In the genomic region with DNA sequence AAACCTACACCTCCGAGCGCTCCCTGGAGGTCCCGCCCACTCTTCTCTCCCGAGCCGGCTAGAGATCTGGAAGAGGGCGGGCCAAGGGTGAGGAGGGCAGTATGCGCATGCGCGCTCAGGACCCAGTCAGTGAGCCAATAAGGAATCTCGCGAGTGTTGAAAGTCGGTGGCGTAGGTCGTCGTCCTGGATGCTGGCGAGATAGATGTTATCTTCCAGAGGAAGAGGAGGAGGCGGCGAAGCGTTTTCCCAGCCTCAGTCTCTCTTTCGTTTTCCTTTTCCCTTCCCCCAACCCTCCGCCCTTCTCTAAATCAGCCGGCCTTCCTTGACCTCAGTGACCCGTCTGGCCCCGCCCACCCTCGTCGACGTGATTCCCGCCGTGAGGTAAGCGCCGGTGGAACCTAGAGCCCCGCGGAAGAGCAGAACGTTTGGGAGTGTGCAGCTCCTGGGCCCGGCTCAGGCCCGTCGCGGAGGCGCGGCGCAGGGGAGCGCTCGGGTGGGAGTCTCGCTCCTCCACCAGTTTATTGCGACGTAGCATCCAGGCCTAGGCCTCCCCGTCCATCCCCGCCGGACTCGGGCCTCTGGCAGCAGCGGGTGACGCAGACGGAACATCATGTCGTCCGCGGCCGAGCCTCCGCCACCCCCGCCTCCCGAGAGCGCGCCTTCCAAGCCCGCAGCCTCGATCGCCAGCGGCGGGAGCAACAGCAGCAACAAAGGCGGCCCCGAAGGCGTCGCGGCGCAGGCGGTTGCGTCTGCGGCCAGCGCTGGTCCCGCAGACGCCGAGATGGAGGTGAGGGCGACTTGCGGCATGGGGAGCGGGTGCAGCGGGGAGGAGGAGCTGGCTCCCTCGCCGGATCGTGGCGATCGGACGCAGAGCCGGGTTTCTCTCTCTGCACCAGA, we compare ENCODE assay signal across 1 cellular context.
TF ChIP-seq lines count a peak whose summit lies in the region.

A gene with protein sequence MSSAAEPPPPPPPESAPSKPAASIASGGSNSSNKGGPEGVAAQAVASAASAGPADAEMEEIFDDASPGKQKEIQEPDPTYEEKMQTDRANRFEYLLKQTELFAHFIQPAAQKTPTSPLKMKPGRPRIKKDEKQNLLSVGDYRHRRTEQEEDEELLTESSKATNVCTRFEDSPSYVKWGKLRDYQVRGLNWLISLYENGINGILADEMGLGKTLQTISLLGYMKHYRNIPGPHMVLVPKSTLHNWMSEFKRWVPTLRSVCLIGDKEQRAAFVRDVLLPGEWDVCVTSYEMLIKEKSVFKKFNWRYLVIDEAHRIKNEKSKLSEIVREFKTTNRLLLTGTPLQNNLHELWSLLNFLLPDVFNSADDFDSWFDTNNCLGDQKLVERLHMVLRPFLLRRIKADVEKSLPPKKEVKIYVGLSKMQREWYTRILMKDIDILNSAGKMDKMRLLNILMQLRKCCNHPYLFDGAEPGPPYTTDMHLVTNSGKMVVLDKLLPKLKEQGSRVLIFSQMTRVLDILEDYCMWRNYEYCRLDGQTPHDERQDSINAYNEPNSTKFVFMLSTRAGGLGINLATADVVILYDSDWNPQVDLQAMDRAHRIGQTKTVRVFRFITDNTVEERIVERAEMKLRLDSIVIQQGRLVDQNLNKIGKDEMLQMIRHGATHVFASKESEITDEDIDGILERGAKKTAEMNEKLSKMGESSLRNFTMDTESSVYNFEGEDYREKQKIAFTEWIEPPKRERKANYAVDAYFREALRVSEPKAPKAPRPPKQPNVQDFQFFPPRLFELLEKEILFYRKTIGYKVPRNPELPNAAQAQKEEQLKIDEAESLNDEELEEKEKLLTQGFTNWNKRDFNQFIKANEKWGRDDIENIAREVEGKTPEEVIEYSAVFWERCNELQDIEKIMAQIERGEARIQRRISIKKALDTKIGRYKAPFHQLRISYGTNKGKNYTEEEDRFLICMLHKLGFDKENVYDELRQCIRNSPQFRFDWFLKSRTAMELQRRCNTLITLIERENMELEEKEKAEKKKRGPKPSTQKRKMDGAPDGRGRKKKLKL (plus strand): TSS at position 389 of the 898 bp plus-strand sequence. CDS start 223 bp downstream, at position 612.

TF ChIP-seq in HepG2, 621 proteins besides CTCF, POLR2A, EP300 and RAD21 (continued from another document and continues in another):
- TF ChIP-seq, protein P1, sequence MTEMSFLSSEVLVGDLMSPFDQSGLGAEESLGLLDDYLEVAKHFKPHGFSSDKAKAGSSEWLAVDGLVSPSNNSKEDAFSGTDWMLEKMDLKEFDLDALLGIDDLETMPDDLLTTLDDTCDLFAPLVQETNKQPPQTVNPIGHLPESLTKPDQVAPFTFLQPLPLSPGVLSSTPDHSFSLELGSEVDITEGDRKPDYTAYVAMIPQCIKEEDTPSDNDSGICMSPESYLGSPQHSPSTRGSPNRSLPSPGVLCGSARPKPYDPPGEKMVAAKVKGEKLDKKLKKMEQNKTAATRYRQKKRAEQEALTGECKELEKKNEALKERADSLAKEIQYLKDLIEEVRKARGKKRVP (CRISPR knock-in tag; IDR thresholded peaks at IDR 0.05), result no peak
- TF ChIP-seq ZKSCAN8 (CRISPR knock-in tag; IDR thresholded peaks at IDR 0.05; ENCODE audit: borderline replicate concordance) (no peak), RCOR2 (CRISPR knock-in tag; IDR thresholded peaks at IDR 0.05) (0 out of 2 replicates have a peak, but pooled peaks have one; percentile 21), ESRRA (CRISPR knock-in tag; IDR thresholded peaks at IDR 0.05; ENCODE audit: low read depth) (no peak), NFYB (CRISPR knock-in tag; IDR thresholded peaks at IDR 0.05) (peak; percentile 42; the same call in 1 of the 2 replicates), SMAD9 (CRISPR knock-in tag; IDR thresholded peaks at IDR 0.05) (no peak; the same call in 1 of the 2 replicates), ZNF20 (CRISPR knock-in tag; IDR thresholded peaks at IDR 0.05) (no peak), RFX1 (IDR thresholded peaks at IDR 0.05) (no peak), NFE2L1 (CRISPR knock-in tag; IDR thresholded peaks at IDR 0.05; ENCODE audit: borderline replicate concordance) (no peak), ZFP62 (CRISPR knock-in tag; IDR thresholded peaks at IDR 0.05) (no peak), HNRNPL (IDR thresholded peaks at IDR 0.05; ENCODE audit: low read depth, low read length) (0 out of 2 replicates have a peak, but pooled peaks have one; percentile 34), POGZ (CRISPR knock-in tag; IDR thresholded peaks at IDR 0.05) (peak; percentile 61; the same call in 1 of the 2 replicates), NFE2L2 (IDR thresholded peaks at IDR 0.05; ENCODE audit: low read length) (no peak), ZSCAN20 (CRISPR knock-in tag; IDR thresholded peaks at IDR 0.05; ENCODE audit: borderline replicate concordance) (no peak), NR2F2 (IDR thresholded peaks at IDR 0.05; ENCODE audit: borderline replicate concordance, low read depth) (peak; percentile 66; the same call in 1 of the 2 replicates), NR0B2 (CRISPR knock-in tag; IDR thresholded peaks at IDR 0.05) (no peak; the same call in 1 of the 2 replicates), TCF7 (IDR thresholded peaks at IDR 0.05; ENCODE audit: low read depth) (no peak), SALL1 (CRISPR knock-in tag; IDR thresholded peaks at IDR 0.05) (peak; percentile 44), FOSL1 (CRISPR knock-in tag; IDR thresholded peaks at IDR 0.05; ENCODE audit: borderline replicate concordance) (0 out of 2 replicates have a peak, but pooled peaks have one; percentile 24), ATM (IDR thresholded peaks at IDR 0.05; ENCODE audit: borderline replicate concordance) (no peak), KLF12 (CRISPR knock-in tag; IDR thresholded peaks at IDR 0.05; ENCODE audit: borderline replicate concordance) (peak; percentile 31), ZNF7 (CRISPR knock-in tag; IDR thresholded peaks at IDR 0.05) (no peak), ZNF431 (CRISPR knock-in tag; IDR thresholded peaks at IDR 0.05; ENCODE audit: borderline replicate concordance, low read depth) (0 out of 2 replicates have a peak, but pooled peaks have one; percentile 40), ZNF18 (CRISPR knock-in tag; IDR thresholded peaks at IDR 0.05; ENCODE audit: insufficient replicate concordance) (no peak), YEATS4 (CRISPR knock-in tag; IDR thresholded peaks at IDR 0.05; ENCODE audit: borderline replicate concordance) (peak; percentile 86), RFXANK (CRISPR knock-in tag; IDR thresholded peaks at IDR 0.05) (no peak), TMF1 (CRISPR knock-in tag; IDR thresholded peaks at IDR 0.05; ENCODE audit: low read depth) (peak; percentile 55; the same call in 1 of the 2 replicates), ATF1 (CRISPR knock-in tag; IDR thresholded peaks at IDR 0.05) (peak; percentile 61), SAFB2 (CRISPR knock-in tag; IDR thresholded peaks at IDR 0.05; ENCODE audit: borderline replicate concordance, low read depth) (peak; percentile 85; the same call in 1 of the 2 replicates), DZIP1 (CRISPR knock-in tag; IDR thresholded peaks at IDR 0.05) (no peak), AKAP8 (CRISPR knock-in tag; IDR thresholded peaks at IDR 0.05) (peak; percentile 60; the same call in 1 of the 2 replicates), ZNF781 (CRISPR knock-in tag; IDR thresholded peaks at IDR 0.05; ENCODE audit: borderline replicate concordance, not compliant biosample characterization) (peak; percentile 70), ZNF816 (CRISPR knock-in tag; IDR thresholded peaks at IDR 0.05; ENCODE audit: borderline replicate concordance) (peak; percentile 90; the same call in 1 of the 2 replicates), RFXAP (CRISPR knock-in tag; IDR thresholded peaks at IDR 0.05; ENCODE audit: borderline replicate concordance) (no peak; the same call in 1 of the 2 replicates)
- TF ChIP-seq, protein P2, sequence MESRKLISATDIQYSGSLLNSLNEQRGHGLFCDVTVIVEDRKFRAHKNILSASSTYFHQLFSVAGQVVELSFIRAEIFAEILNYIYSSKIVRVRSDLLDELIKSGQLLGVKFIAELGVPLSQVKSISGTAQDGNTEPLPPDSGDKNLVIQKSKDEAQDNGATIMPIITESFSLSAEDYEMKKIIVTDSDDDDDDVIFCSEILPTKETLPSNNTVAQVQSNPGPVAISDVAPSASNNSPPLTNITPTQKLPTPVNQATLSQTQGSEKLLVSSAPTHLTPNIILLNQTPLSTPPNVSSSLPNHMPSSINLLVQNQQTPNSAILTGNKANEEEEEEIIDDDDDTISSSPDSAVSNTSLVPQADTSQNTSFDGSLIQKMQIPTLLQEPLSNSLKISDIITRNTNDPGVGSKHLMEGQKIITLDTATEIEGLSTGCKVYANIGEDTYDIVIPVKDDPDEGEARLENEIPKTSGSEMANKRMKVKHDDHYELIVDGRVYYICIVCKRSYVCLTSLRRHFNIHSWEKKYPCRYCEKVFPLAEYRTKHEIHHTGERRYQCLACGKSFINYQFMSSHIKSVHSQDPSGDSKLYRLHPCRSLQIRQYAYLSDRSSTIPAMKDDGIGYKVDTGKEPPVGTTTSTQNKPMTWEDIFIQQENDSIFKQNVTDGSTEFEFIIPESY (CRISPR knock-in tag; IDR thresholded peaks at IDR 0.05), result no peak
- TF ChIP-seq, protein P3, sequence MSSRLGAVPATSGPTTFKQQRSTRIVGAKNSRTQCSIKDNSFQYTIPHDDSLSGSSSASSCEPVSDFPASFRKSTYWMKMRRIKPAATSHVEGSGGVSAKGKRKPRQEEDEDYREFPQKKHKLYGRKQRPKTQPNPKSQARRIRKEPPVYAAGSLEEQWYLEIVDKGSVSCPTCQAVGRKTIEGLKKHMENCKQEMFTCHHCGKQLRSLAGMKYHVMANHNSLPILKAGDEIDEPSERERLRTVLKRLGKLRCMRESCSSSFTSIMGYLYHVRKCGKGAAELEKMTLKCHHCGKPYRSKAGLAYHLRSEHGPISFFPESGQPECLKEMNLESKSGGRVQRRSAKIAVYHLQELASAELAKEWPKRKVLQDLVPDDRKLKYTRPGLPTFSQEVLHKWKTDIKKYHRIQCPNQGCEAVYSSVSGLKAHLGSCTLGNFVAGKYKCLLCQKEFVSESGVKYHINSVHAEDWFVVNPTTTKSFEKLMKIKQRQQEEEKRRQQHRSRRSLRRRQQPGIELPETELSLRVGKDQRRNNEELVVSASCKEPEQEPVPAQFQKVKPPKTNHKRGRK (CRISPR knock-in tag; IDR thresholded peaks at IDR 0.05), result no peak
- TF ChIP-seq, protein P4, sequence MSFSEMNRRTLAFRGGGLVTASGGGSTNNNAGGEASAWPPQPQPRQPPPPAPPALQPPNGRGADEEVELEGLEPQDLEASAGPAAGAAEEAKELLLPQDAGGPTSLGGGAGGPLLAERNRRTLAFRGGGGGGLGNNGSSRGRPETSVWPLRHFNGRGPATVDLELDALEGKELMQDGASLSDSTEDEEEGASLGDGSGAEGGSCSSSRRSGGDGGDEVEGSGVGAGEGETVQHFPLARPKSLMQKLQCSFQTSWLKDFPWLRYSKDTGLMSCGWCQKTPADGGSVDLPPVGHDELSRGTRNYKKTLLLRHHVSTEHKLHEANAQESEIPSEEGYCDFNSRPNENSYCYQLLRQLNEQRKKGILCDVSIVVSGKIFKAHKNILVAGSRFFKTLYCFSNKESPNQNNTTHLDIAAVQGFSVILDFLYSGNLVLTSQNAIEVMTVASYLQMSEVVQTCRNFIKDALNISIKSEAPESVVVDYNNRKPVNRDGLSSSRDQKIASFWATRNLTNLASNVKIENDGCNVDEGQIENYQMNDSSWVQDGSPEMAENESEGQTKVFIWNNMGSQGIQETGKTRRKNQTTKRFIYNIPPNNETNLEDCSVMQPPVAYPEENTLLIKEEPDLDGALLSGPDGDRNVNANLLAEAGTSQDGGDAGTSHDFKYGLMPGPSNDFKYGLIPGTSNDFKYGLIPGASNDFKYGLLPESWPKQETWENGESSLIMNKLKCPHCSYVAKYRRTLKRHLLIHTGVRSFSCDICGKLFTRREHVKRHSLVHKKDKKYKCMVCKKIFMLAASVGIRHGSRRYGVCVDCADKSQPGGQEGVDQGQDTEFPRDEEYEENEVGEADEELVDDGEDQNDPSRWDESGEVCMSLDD (CRISPR knock-in tag; IDR thresholded peaks at IDR 0.05; ENCODE audit: borderline replicate concordance), result no peak
- TF ChIP-seq, protein P5, sequence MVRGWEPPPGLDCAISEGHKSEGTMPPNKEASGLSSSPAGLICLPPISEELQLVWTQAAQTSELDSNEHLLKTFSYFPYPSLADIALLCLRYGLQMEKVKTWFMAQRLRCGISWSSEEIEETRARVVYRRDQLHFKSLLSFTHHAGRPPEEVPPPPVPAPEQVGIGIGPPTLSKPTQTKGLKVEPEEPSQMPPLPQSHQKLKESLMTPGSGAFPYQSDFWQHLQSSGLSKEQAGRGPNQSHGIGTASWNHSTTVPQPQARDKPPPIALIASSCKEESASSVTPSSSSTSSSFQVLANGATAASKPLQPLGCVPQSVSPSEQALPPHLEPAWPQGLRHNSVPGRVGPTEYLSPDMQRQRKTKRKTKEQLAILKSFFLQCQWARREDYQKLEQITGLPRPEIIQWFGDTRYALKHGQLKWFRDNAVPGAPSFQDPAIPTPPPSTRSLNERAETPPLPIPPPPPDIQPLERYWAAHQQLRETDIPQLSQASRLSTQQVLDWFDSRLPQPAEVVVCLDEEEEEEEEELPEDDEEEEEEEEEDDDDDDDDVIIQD (CRISPR knock-in tag; IDR thresholded peaks at IDR 0.05; ENCODE audit: low read depth), result peak; percentile 87
